28 cellular contexts compared by ENCODE assay signal in the genomic region with DNA sequence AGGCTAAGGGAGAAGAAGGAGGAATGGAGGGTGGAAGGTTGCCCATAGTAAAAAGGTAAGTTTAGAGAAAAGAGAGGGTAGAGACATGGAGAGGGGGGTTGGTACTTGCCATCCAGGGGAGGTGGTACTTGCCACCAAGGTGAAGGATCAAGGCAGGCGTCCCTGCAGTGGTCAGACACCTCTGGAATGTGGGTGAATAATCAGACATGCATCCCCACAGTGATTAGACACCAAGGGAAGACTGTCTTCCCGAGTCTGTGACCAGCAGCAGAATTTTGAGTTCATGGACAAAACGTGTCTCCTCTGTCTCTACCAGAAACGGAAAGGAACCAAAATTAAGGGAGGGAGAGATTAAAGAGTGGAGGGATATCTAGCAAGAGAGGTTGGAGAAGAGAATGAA. TPM values are rescaled to one million over a fixed set of nuclear protein-coding genes. Genes with fewer than 3 reads are reported as not detected.
"Had no signal": no experiment of that assay in that cellular context is flagged by ENCODE, and none has a peak within 500 bp of the region (broad histone marks: within the 10 kb centered on the region; RNA-seq: fewer than 3 reads in every experiment).

No MANE protein-coding gene starts in this region.

- FAIRE-seq: islet of Langerhans had no signal

- H3K4me1 Mint-ChIP-seq: activated B cell treated with CpG ODN at 0.5 μM for 24 hours; activated CD4-positive, alpha-beta memory T cell treated with anti-CD3 and anti-CD28 coated beads, Interleukin-2, amount 10 ng/mL, durations not matched to agents 7 days and 5 days; activated naive CD4-positive, alpha-beta T cell treated with anti-CD3 and anti-CD28 coated beads, Interleukin-2, amount 10 ng/mL, durations not matched to agents 7 days and 5 days; T-cell had no signal

- H3K36me3 Mint-ChIP-seq: activated naive CD4-positive, alpha-beta T cell treated with anti-CD3 and anti-CD28 coated beads, Interleukin-2, amount 10 ng/mL, durations not matched to agents 7 days and 5 days; T-cell had no signal

- H3K9me3 Mint-ChIP-seq: activated B cell treated with CpG ODN at 0.5 μM for 24 hours; activated CD4-positive, alpha-beta memory T cell treated with anti-CD3 and anti-CD28 coated beads, Interleukin-2, amount 10 ng/mL, durations not matched to agents 7 days and 5 days; activated naive CD4-positive, alpha-beta T cell treated with anti-CD3 and anti-CD28 coated beads, Interleukin-2, amount 10 ng/mL, durations not matched to agents 7 days and 5 days; activated T-helper 2 cell treated with anti-CD3 and anti-CD28 coated beads, Interferon-gamma antibody, Interleukin-2, Interleukin-4, amounts not matched to agents 10 μg/mL and 5 μg/mL and 100 μg/mL, durations not matched to agents 14 hours and 24 hours and 36 hours; dendritic cell treated with granulocyte-macrophage colony-stimulating factor and Interleukin-4, amounts not matched to agents 40 ng/mL and 50 ng/mL, for 4 days; effector memory CD8-positive, alpha-beta T cell; T-cell had no signal

- H3K27me3 ChIP-seq: foreskin keratinocyte, uterus had no signal

- H3K36me3 ChIP-seq: sigmoid colon, tibial artery, uterus had no signal

- H3K27ac Mint-ChIP-seq: activated B cell treated with CpG ODN at 0.5 μM for 24 hours; activated CD4-positive, alpha-beta memory T cell treated with anti-CD3 and anti-CD28 coated beads, Interleukin-2, amount 10 ng/mL, durations not matched to agents 7 days and 5 days; activated naive CD4-positive, alpha-beta T cell treated with anti-CD3 and anti-CD28 coated beads, Interleukin-2, amount 10 ng/mL, durations not matched to agents 7 days and 5 days; activated T-helper 2 cell treated with anti-CD3 and anti-CD28 coated beads, Interferon-gamma antibody, Interleukin-2, Interleukin-4, amounts not matched to agents 10 μg/mL and 5 μg/mL and 100 μg/mL, durations not matched to agents 14 hours and 24 hours and 36 hours; dendritic cell treated with granulocyte-macrophage colony-stimulating factor and Interleukin-4, amounts not matched to agents 40 ng/mL and 50 ng/mL, for 4 days; effector memory CD8-positive, alpha-beta T cell; T-cell had no signal

- H3K4me3 Mint-ChIP-seq: activated B cell treated with CpG ODN at 0.5 μM for 24 hours; activated CD4-positive, alpha-beta memory T cell treated with anti-CD3 and anti-CD28 coated beads, Interleukin-2, amount 10 ng/mL, durations not matched to agents 7 days and 5 days; activated naive CD4-positive, alpha-beta T cell treated with anti-CD3 and anti-CD28 coated beads, Interleukin-2, amount 10 ng/mL, durations not matched to agents 7 days and 5 days; dendritic cell treated with granulocyte-macrophage colony-stimulating factor and Interleukin-4, amounts not matched to agents 40 ng/mL and 50 ng/mL, for 4 days; effector memory CD8-positive, alpha-beta T cell; T-cell had no signal

- H3K4me3 ChIP-seq: lung, sigmoid colon, tibial artery, uterus had no signal

- H3K27ac ChIP-seq: foreskin keratinocyte, sigmoid colon, tibial artery, uterus had no signal

- ATAC-seq: effector memory CD8-positive, alpha-beta T cell; foreskin keratinocyte; stimulated activated naive CD8-positive, alpha-beta T cell treated with anti-CD3 and anti-CD28 coated beads, Interleukin-15, Interleukin-2, amounts not matched to agents 100 U/mL and 50 U/mL, for 24 hours; T-cell had no signal

- H3K9me3 ChIP-seq: sigmoid colon, tibial artery, uterus had no signal

- H3K4me1 ChIP-seq: sigmoid colon, uterus had no signal

- DNase-seq: activated B cell treated with CpG ODN at 0.5 μM for 24 hours; activated CD4-positive, alpha-beta memory T cell treated with anti-CD3 and anti-CD28 coated beads, Interleukin-2, amount 10 ng/mL, durations not matched to agents 7 days and 5 days; activated CD4-positive, alpha-beta T cell treated with anti-CD3 and anti-CD28 coated beads for 4 hours; activated naive CD4-positive, alpha-beta T cell treated with anti-CD3 and anti-CD28 coated beads, Interleukin-2, amount 10 ng/mL, durations not matched to agents 7 days and 5 days; activated T-cell treated with anti-CD3 and anti-CD28 coated beads, Interleukin-2, amount 50 U/mL, for 1 hour; effector memory CD8-positive, alpha-beta T cell; glutamatergic neuron; hippocampal formation; occipital lobe; posterior cingulate gyrus; sigmoid colon; stimulated activated CD4-positive, alpha-beta T cell treated with anti-CD3 and anti-CD28 coated beads, Interleukin-12 subunit alpha, Interleukin-12 subunit beta, amount 100 ng/mL, for 4 hours; stimulated activated CD4-positive, alpha-beta T cell treated with anti-CD3 and anti-CD28 coated beads, Interleukin-2, amount 100 ng/mL, for 24 hours; stimulated activated naive CD8-positive, alpha-beta T cell treated with anti-CD3 and anti-CD28 coated beads, Interleukin-15, Interleukin-2, amounts not matched to agents 100 U/mL and 50 U/mL, for 24 hours; T-cell; T-helper 9 cell; tibial artery; uterus had no signal

RNA-seq across cellular contexts. Expression of a gene that starts 27.1 kb away (rescaled TPM):
- total RNA-seq: activated B cell treated with CpG ODN at 0.5 μM for 24 hours; activated CD4-positive, alpha-beta memory T cell treated with anti-CD3 and anti-CD28 coated beads, Interleukin-2, amount 10 ng/mL, durations not matched to agents 7 days and 5 days; activated T-helper 2 cell treated with anti-CD3 and anti-CD28 coated beads, Interferon-gamma antibody, Interleukin-2, Interleukin-4, amounts not matched to agents 10 μg/mL and 5 μg/mL and 100 μg/mL, durations not matched to agents 14 hours and 24 hours and 36 hours; cerebellum; fibroblast of lung; lung; myocyte; occipital lobe; renal cortical epithelial cell; sigmoid colon; T-cell; uterus had no signal
- polyA plus RNA-seq: fibroblast of lung, lung, neural cell, sigmoid colon had no signal

RNA-seq across cellular contexts. Expression of a gene that starts 54.4 kb away (rescaled TPM):
- total RNA-seq: activated B cell treated with CpG ODN at 0.5 μM for 24 hours; activated CD4-positive, alpha-beta memory T cell treated with anti-CD3 and anti-CD28 coated beads, Interleukin-2, amount 10 ng/mL, durations not matched to agents 7 days and 5 days; fibroblast of lung; lung; myocyte; renal cortical epithelial cell had no signal
- polyA plus RNA-seq: fibroblast of lung, lung, neural cell had no signal
